14 cellular contexts compared by ENCODE assay signal in genomic region chr11:26106713-26107112, GRCh38.
DNase-seq lines count a peak whose midpoint lies in the region; ATAC-seq and TF ChIP-seq lines count a peak whose summit lies in the region.
"Had no signal": no experiment of that assay in that cellular context is flagged by ENCODE, and none has a peak within 500 bp of the region (broad histone marks: within the 10 kb centered on the region; RNA-seq: fewer than 3 reads in every experiment).

No MANE protein-coding gene starts in this region.

- no peaks in the 10 kb centered on the region for H3K79me2 ChIP-seq in MM.1S (ENCODE audit: low read length)

- DNase-seq in MM.1S (peak; percentile 44), SK-N-DZ (ENCODE audit: low spot score) (peak; percentile 48), foreskin fibroblast (peak; percentile 28 to 63), D341Med (ENCODE audit: low spot score) (no peak), progenitor cell of endocrine pancreas (ENCODE audit: low spot score, unreplicated experiment) (no peak)
- DNase-seq in T-helper 2 cell treated with Interferon-gamma antibody and Interleukin-4, amounts not matched to agents 5 μg/mL and 100 μg/mL, for 36 hours (ENCODE audit: low spot score) = no peak
- DNase-seq: Calu3; CD4-positive, CD25-positive, alpha-beta regulatory T cell; DMS79; GDM1 had no signal

- peaks cover 0 to 16% (median 7%) of the 10 kb centered on the region in 10 experiments; a peak in 10 of 20 replicates for H3K4me1 ChIP-seq in BLaER1 treated with 17β-estradiol and CSF1 and Interleukin-3, amounts not matched to agents 10 nM and 100 nM
- peaks cover 55% of the 10 kb centered on the region for H3K4me1 ChIP-seq in MM.1S (ENCODE audit: low read length)

- no peaks in the 10 kb centered on the region for H3K36me3 ChIP-seq in BLaER1 treated with 17β-estradiol and CSF1 and Interleukin-3, amounts not matched to agents 10 nM and 100 nM
- no peaks in the 10 kb centered on the region for H3K36me3 ChIP-seq in MM.1S (replicated peaks; ENCODE audit: insufficient read depth, low read length)

- H3K4me1 Mint-ChIP-seq in T-helper 2 cell treated with Interferon-gamma antibody and Interleukin-4, amounts not matched to agents 5 μg/mL and 100 μg/mL, for 36 hours (ENCODE audit: low read depth) = no peaks in the 10 kb centered on the region
- peaks cover 5% of the 10 kb centered on the region for H3K4me1 Mint-ChIP-seq in progenitor cell of endocrine pancreas (ENCODE audit: low read depth)
- H3K4me1 Mint-ChIP-seq: CD4-positive, CD25-positive, alpha-beta regulatory T cell had no signal

- no peak overlapping the region for H3K4me3 ChIP-seq in BLaER1 treated with 17β-estradiol and CSF1 and Interleukin-3, amounts not matched to agents 10 nM and 100 nM
- H3K4me3 ChIP-seq in MM.1S (ENCODE audit: low read length) = no peak overlapping the region
- H3K4me3 ChIP-seq in foreskin fibroblast (ENCODE audit: low read depth in 1 of 2, low read length in 2 of 2) = no peak overlapping the region

- H3K27ac Mint-ChIP-seq in T-helper 2 cell treated with Interferon-gamma antibody and Interleukin-4, amounts not matched to agents 5 μg/mL and 100 μg/mL, for 36 hours = no peak overlapping the region
- H3K27ac Mint-ChIP-seq in progenitor cell of endocrine pancreas = no peak overlapping the region
- H3K27ac Mint-ChIP-seq: CD4-positive, CD25-positive, alpha-beta regulatory T cell had no signal

- no peaks in the 10 kb centered on the region for H3K9me2 ChIP-seq in MM.1S (replicated peaks; ENCODE audit: insufficient read depth, low read length)

- peak overlapping the region; percentile 19; the same call in 1 of the 2 replicates for H2AFZ ChIP-seq in MM.1S (ENCODE audit: low read length)

- no peaks in the 10 kb centered on the region for H3K36me3 Mint-ChIP-seq in T-helper 2 cell treated with Interferon-gamma antibody and Interleukin-4, amounts not matched to agents 5 μg/mL and 100 μg/mL, for 36 hours (ENCODE audit: low read depth)
- H3K36me3 Mint-ChIP-seq in progenitor cell of endocrine pancreas (ENCODE audit: insufficient read depth) = no peaks in the 10 kb centered on the region
- H3K36me3 Mint-ChIP-seq: CD4-positive, CD25-positive, alpha-beta regulatory T cell had no signal

- no peak for ATAC-seq in HG02763 (IDR thresholded peaks at IDR 0.05; ENCODE audit: unreplicated experiment)
- ATAC-seq: HCT116, HepG2 had no signal

- H4K20me1 ChIP-seq in BLaER1 treated with 17β-estradiol and CSF1 and Interleukin-3, amounts not matched to agents 10 nM and 100 nM = no peaks in the 10 kb centered on the region
- no peaks in the 10 kb centered on the region for H4K20me1 ChIP-seq in MM.1S (ENCODE audit: insufficient read depth, low read length)

- H3K9me3 Mint-ChIP-seq in T-helper 2 cell treated with Interferon-gamma antibody and Interleukin-4, amounts not matched to agents 5 μg/mL and 100 μg/mL, for 36 hours = peaks cover 22% of the 10 kb centered on the region
- H3K9me3 Mint-ChIP-seq in progenitor cell of endocrine pancreas (ENCODE audit: low read depth) = no peaks in the 10 kb centered on the region

- no peaks in the 10 kb centered on the region for H3K27me3 Mint-ChIP-seq in T-helper 2 cell treated with Interferon-gamma antibody and Interleukin-4, amounts not matched to agents 5 μg/mL and 100 μg/mL, for 36 hours (ENCODE audit: low read depth)
- H3K27me3 Mint-ChIP-seq in progenitor cell of endocrine pancreas = no peaks in the 10 kb centered on the region
- H3K27me3 Mint-ChIP-seq: CD4-positive, CD25-positive, alpha-beta regulatory T cell had no signal

- H3K27me3 ChIP-seq in BLaER1 treated with 17β-estradiol and CSF1 and Interleukin-3, amounts not matched to agents 10 nM and 100 nM = no peaks in the 10 kb centered on the region
- H3K27me3 ChIP-seq in MM.1S (replicated peaks; ENCODE audit: insufficient read depth, low read length) = no peaks in the 10 kb centered on the region

- 0 out of 22 replicates have a peak, but pooled peaks cover 0 to 5% (median 0%) of the 10 kb centered on the region in 11 experiments for H3K9me3 ChIP-seq in BLaER1 treated with 17β-estradiol and CSF1 and Interleukin-3, amounts not matched to agents 10 nM and 100 nM (replicated peaks in 1 of 11)
- 0 out of 2 replicates have a peak, but pooled peaks cover 3% of the 10 kb centered on the region for H3K9me3 ChIP-seq in MM.1S (replicated peaks; ENCODE audit: insufficient read depth, low read length)

- H3K4me2 ChIP-seq in BLaER1 treated with 17β-estradiol and CSF1 and Interleukin-3, amounts not matched to agents 10 nM and 100 nM = peak overlapping the region in 6 of 11 experiments; percentile 16 to 51 (median 28); a peak in 11 of 22 replicates
- H3K4me2 ChIP-seq in MM.1S (ENCODE audit: low read depth, low read length) = peak overlapping the region; percentile 7; the same call in 1 of the 2 replicates

- no peak overlapping the region for H3K4me3 Mint-ChIP-seq in T-helper 2 cell treated with Interferon-gamma antibody and Interleukin-4, amounts not matched to agents 5 μg/mL and 100 μg/mL, for 36 hours
- no peak overlapping the region for H3K4me3 Mint-ChIP-seq in progenitor cell of endocrine pancreas (ENCODE audit: low read depth)
- H3K4me3 Mint-ChIP-seq: CD4-positive, CD25-positive, alpha-beta regulatory T cell had no signal

- peaks cover 15% of the 10 kb centered on the region for H3F3A ChIP-seq in MM.1S (ENCODE audit: insufficient read depth, low read length)

- H3K9ac ChIP-seq in BLaER1 treated with 17β-estradiol and CSF1 and Interleukin-3, amounts not matched to agents 10 nM and 100 nM = no peak overlapping the region
- H3K9ac ChIP-seq in MM.1S (ENCODE audit: low read length) = no peak overlapping the region

- no peak overlapping the region for H3K27ac ChIP-seq in BLaER1 treated with 17β-estradiol and CSF1 and Interleukin-3, amounts not matched to agents 10 nM and 100 nM
- peak overlapping the region; percentile 56; the same call in 1 of the 2 replicates for H3K27ac ChIP-seq in MM.1S (ENCODE audit: low read length)

- TF ChIP-seq CTCF in MM.1S (IDR thresholded peaks at IDR 0.05; ENCODE audit: low read length) (no peak), foreskin fibroblast (IDR thresholded peaks at IDR 0.05; ENCODE audit: low read depth, low read length) (no peak), progenitor cell of endocrine pancreas (IDR thresholded peaks at IDR 0.05; ENCODE audit: unreplicated experiment) (no peak)

Comparison
In these comparisons a context has a peak if more than half of its experiments do, and no peak if none do; other contexts are left out.
1. DNase-seq: peak in MM.1S (single experiment), SK-N-DZ (single experiment) and foreskin fibroblast (2 of 2); none in D341Med (single experiment), T-helper 2 cell treated with Interferon-gamma antibody and Interleukin-4, amounts not matched to agents 5 μg/mL and 100 μg/mL, for 36 hours (single experiment) and progenitor cell of endocrine pancreas (single experiment).